Comparison of ENCODE assay signal across 10 cellular contexts in the genomic region with DNA sequence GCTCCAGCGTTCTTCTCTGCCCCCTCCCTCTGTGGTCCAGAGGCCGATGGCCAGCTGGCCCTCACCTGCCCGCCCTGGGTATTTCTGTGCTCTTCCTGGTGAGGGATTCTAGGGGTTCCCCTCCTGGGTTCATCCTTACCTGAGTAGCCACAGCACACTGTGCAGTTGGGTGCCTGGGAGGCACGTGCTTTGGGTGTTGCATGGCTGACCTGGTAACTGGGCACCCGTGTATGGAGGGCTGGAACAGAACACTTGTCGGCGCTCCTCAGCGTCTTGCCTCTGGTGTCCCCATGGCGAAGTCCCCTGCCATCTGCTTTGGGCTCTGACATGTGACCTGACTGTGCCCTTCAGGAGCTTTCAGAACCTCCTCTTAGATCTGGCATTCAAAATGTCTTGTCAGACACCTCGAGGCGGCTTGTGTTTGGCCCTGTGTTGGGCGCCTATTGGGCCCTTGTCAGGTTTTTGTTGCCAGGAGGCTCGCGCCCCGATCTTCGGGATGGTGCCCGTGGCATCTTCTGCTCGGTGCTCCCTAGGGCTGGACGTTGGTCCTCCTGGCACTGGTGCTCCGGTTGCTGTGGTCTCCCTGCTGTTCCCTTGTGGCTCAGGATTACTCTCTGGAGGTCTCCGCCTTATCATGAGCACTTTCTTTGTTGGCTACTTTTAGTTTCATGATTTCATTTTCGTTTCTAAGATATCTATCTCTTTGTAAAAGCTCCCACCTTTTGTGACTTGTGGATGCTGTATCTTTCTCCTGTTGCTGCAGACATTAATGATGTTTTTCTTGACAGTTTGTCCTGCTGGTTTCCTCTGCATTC. TPM values are rescaled to one million over a fixed set of nuclear protein-coding genes. Genes with fewer than 3 reads are reported as not detected.
DNase-seq lines count a peak whose midpoint lies in the region; ATAC-seq and TF ChIP-seq lines count a peak whose summit lies in the region.
"Had no signal": no experiment of that assay in that cellular context is flagged by ENCODE, and none has a peak within 500 bp of the region (broad histone marks: within the 10 kb centered on the region; RNA-seq: fewer than 3 reads in every experiment).

No MANE protein-coding gene starts in this region.

- H3K4me3 ChIP-seq in A673 (ENCODE audit: low read depth, low read length, poor library complexity, severe bottlenecking), result no peak overlapping the region
- no peak overlapping the region for H3K4me3 ChIP-seq in Loucy (ENCODE audit: low read length, poor library complexity, severe bottlenecking)
- H3K4me3 ChIP-seq in coronary artery, result no peak overlapping the region
- H3K4me3 ChIP-seq in naive thymus-derived CD4-positive, alpha-beta T cell (ENCODE audit: low read length), result no peak overlapping the region
- H3K4me3 ChIP-seq in Karpas-422 (ENCODE audit: low read length), result no peak overlapping the region

- H3K27ac Mint-ChIP-seq in naive thymus-derived CD4-positive, alpha-beta T cell, result no peak overlapping the region

- CTCF ChIA-PET in A673 (lab: Charles Lee), result no interaction called here
- CTCF ChIA-PET in naive thymus-derived CD4-positive, alpha-beta T cell (lab: Charles Lee), result interaction anchor here (0.8 to 2.1 kb wide), 8 partner anchors 16 to 158 kb away, joined by 3 to 16 read pairs (median 6); a partner anchor contains a TSS

- H3K4me1 Mint-ChIP-seq in naive thymus-derived CD4-positive, alpha-beta T cell, result peaks cover 27 to 62% (median 56%) of the 10 kb centered on the region in 7 donors

- BruUV-seq in A673 (replicated peaks; lab: Mats Ljungman, UMichigan), result no TSS peak

- intact Hi-C loops in A673 (cut with micrococcal nuclease; ENCODE audit: unreplicated experiment), result no loop called here
- intact Hi-C loops in naive thymus-derived CD4-positive, alpha-beta T cell (cut with micrococcal nuclease), result loop anchor here (1.0 to 5.0 kb wide), 4 partner anchors 34 to 1646 kb away; a partner anchor contains a TSS

- H3K4me3 Mint-ChIP-seq in naive thymus-derived CD4-positive, alpha-beta T cell, result peak overlapping the region in 5 of 10 donors; percentile 8 to 57 (median 45)
- H3K4me3 Mint-ChIP-seq: stimulated activated naive CD8-positive, alpha-beta T cell treated with anti-CD3 and anti-CD28 coated beads, Interleukin-15, amount 100 ng/mL, for 72 hours had no signal

- H4K20me1 ChIP-seq in Loucy (ENCODE audit: insufficient read depth, low read length, poor library complexity, severe bottlenecking), result peaks cover 3% of the 10 kb centered on the region
- H4K20me1 ChIP-seq in Karpas-422 (ENCODE audit: insufficient read depth, low read depth, low read length), result peaks cover 8% of the 10 kb centered on the region

- no peak for TF ChIP-seq CTCF in A673 (conservative IDR thresholded peaks at IDR 0.05; ENCODE audit: low read depth, low read length)
- TF ChIP-seq CTCF in Loucy (conservative IDR thresholded peaks at IDR 0.05; ENCODE audit: low read length), result no peak
- TF ChIP-seq CTCF in coronary artery (IDR thresholded peaks at IDR 0.05), result no peak

- peaks cover 0 to 18% (median 3%) of the 10 kb centered on the region in 11 donors for H3K9me3 Mint-ChIP-seq in naive thymus-derived CD4-positive, alpha-beta T cell
- H3K9me3 Mint-ChIP-seq: stimulated activated naive CD8-positive, alpha-beta T cell treated with anti-CD3 and anti-CD28 coated beads, Interleukin-15, amount 100 ng/mL, for 72 hours had no signal

- no peak overlapping the region for H3K9ac ChIP-seq in Loucy (ENCODE audit: low read depth, low read length, poor library complexity, severe bottlenecking)
- H3K9ac ChIP-seq in Karpas-422 (ENCODE audit: low read length), result no peak overlapping the region

- no peak for ATAC-seq in naive thymus-derived CD4-positive, alpha-beta T cell
- ATAC-seq in GM21526 (IDR thresholded peaks at IDR 0.05; ENCODE audit: low FRiP score, unreplicated experiment), result no peak
- no peak for ATAC-seq in GM19463 (IDR thresholded peaks at IDR 0.05; ENCODE audit: unreplicated experiment)

- H3K4me1 ChIP-seq in A673 (ENCODE audit: insufficient read depth, low read length, poor library complexity, severe bottlenecking) (peaks cover 38% of the 10 kb centered on the region), Loucy (ENCODE audit: insufficient read depth, low read length, poor library complexity, severe bottlenecking) (peaks cover 24% of the 10 kb centered on the region), Karpas-422 (ENCODE audit: low read length) (no peaks in the 10 kb centered on the region)
- peaks cover 49 to 68% of the 10 kb centered on the region in 2 donors for H3K4me1 ChIP-seq in naive thymus-derived CD4-positive, alpha-beta T cell (ENCODE audit: control insufficient read depth in 2 of 2, insufficient read depth in 2 of 2, low read length in 2 of 2)

- H3F3A ChIP-seq in Loucy (ENCODE audit: low read depth), result peaks cover 26% of the 10 kb centered on the region

- peak overlapping the region; percentile 5 for H3K4me2 ChIP-seq in Loucy (ENCODE audit: low read depth, low read length, poor library complexity, severe bottlenecking)
- no peak overlapping the region for H3K4me2 ChIP-seq in Karpas-422 (ENCODE audit: low read depth, low read length, poor library complexity, severe bottlenecking)

- H3K36me3 ChIP-seq in A673 (ENCODE audit: insufficient read depth, low read length, poor library complexity, severe bottlenecking) (peaks cover 14% of the 10 kb centered on the region), Loucy (ENCODE audit: insufficient read depth, low read length) (no peaks in the 10 kb centered on the region), Karpas-422 (ENCODE audit: insufficient read depth, low read length) (no peaks in the 10 kb centered on the region)
- peaks cover 0 to 19% (median 3%) of the 10 kb centered on the region in 3 experiments for H3K36me3 ChIP-seq in naive thymus-derived CD4-positive, alpha-beta T cell (ENCODE audit: control insufficient read depth in 2 of 3, insufficient read depth in 3 of 3, low read length in 3 of 3)

- H3K27me3 ChIP-seq in A673 (replicated peaks; ENCODE audit: insufficient read depth, low read depth, low read length, poor library complexity) (no peaks in the 10 kb centered on the region), Loucy (ENCODE audit: insufficient read depth, low read length, poor library complexity, severe bottlenecking) (no peaks in the 10 kb centered on the region), Karpas-422 (ENCODE audit: low read length) (no peaks in the 10 kb centered on the region)
- H3K27me3 ChIP-seq in naive thymus-derived CD4-positive, alpha-beta T cell (ENCODE audit: control insufficient read depth in 2 of 2, insufficient read depth in 2 of 2, low read length in 2 of 2), result no peaks in the 10 kb centered on the region

- peak overlapping the region; percentile 95 for H3K27ac ChIP-seq in A673 (ENCODE audit: low read depth, low read length, poor library complexity, severe bottlenecking)
- H3K27ac ChIP-seq in coronary artery, result peak overlapping the region; percentile 69 to 81
- H3K27ac ChIP-seq in naive thymus-derived CD4-positive, alpha-beta T cell (ENCODE audit: low read depth, low read length), result peak overlapping the region; percentile 98
- no peak overlapping the region for H3K27ac ChIP-seq in Karpas-422 (ENCODE audit: low read length)

- H3K9me2 ChIP-seq in Loucy (replicated peaks; ENCODE audit: low read depth, low read length), result no peaks in the 10 kb centered on the region
- no peaks in the 10 kb centered on the region for H3K9me2 ChIP-seq in Karpas-422 (replicated peaks; ENCODE audit: insufficient read depth, low read length)

- H3K79me2 ChIP-seq in Loucy (ENCODE audit: insufficient read depth, low read length) (peaks cover 73% of the 10 kb centered on the region), Karpas-422 (ENCODE audit: low read length) (no peaks in the 10 kb centered on the region)

- DNase-seq in A673 (ENCODE audit: low spot score) (no peak), coronary artery (ENCODE audit: low spot score) (no peak), Karpas-422 (no peak), NCI-H748 (lab: John Stamatoyannopoulos, UW; ENCODE audit: unreplicated experiment) (no peak)
- peak in 1 of 9 donors; percentile 58 for DNase-seq in naive thymus-derived CD4-positive, alpha-beta T cell
- DNase-seq: NCI-H1930 had no signal

- H2AFZ ChIP-seq in Loucy (ENCODE audit: low read length), result no peak overlapping the region
- H2AFZ ChIP-seq in Karpas-422 (ENCODE audit: low read length), result no peak overlapping the region

- no peaks in the 10 kb centered on the region for H3K27me3 Mint-ChIP-seq in naive thymus-derived CD4-positive, alpha-beta T cell
- H3K27me3 Mint-ChIP-seq: stimulated activated naive CD8-positive, alpha-beta T cell treated with anti-CD3 and anti-CD28 coated beads, Interleukin-15, amount 100 ng/mL, for 72 hours had no signal

- H3K36me3 Mint-ChIP-seq in naive thymus-derived CD4-positive, alpha-beta T cell, result peaks cover 0 to 33% (median 3%) of the 10 kb centered on the region in 5 donors

- H3K9me3 ChIP-seq in A673 (ENCODE audit: low read depth, low read length, poor library complexity, severe bottlenecking) (peaks cover 13% of the 10 kb centered on the region), Loucy (ENCODE audit: insufficient read depth, low read depth, low read length) (no peaks in the 10 kb centered on the region), Karpas-422 (ENCODE audit: low read length) (peaks cover 24% of the 10 kb centered on the region)
- peaks cover 12 to 23% (median 12%) of the 10 kb centered on the region in 3 experiments for H3K9me3 ChIP-seq in naive thymus-derived CD4-positive, alpha-beta T cell (ENCODE audit: control insufficient read depth in 2 of 3, low read length in 3 of 3)

- POLR2A ChIA-PET in A673 (lab: Charles Lee; ENCODE audit: low non-redundant PET), result no interaction called here
- POLR2A ChIA-PET in naive thymus-derived CD4-positive, alpha-beta T cell (lab: Charles Lee), result interaction anchor here (0.6 to 12.9 kb wide), 18 partner anchors 13 to 675 kb away, joined by 3 to 244 read pairs (median 8); a partner anchor contains a TSS

RNA-seq across cellular contexts. Expression of a gene that starts 28.5 kb away (rescaled TPM):
- total RNA-seq in A673 (2021), result 84.9 and 88.1 TPM in 2 replicates
- total RNA-seq in naive thymus-derived CD4-positive, alpha-beta T cell, result 100 to 1,000 TPM in 2 of 5 experiments, 10 to 100 TPM in 3; 63.4 to 278 (median 97.9) TPM
- under 1 TPM; 0.61 to 0.92 TPM for polyA plus RNA-seq in naive thymus-derived CD4-positive, alpha-beta T cell
- total RNA-seq in Karpas-422 (2014; rRNA removed; shearing (Covaris generic); ENCODE audit: low replicate concordance), result 1.7 and 2.4 TPM in 2 replicates

Comparison
In these comparisons a context has a peak if more than half of its experiments do, and no peak if none do; other contexts are left out.
1. RNA of a gene that starts 28.5 kb away (total RNA-seq): 63.4 to 278 TPM in naive thymus-derived CD4-positive, alpha-beta T cell and 84.9 to 88.1 TPM in A673; 1.7 to 2.4 TPM in Karpas-422; every median in the first group is over 10 times any median in the second.